Comparison of ENCODE assay signal across 15 cellular contexts in genomic region chr5:82777106-82777505, GRCh38.
DNase-seq lines count a peak whose midpoint lies in the region; ATAC-seq and TF ChIP-seq lines count a peak whose summit lies in the region.
"Had no signal": no experiment of that assay in that cellular context is flagged by ENCODE, and none has a peak within 500 bp of the region (broad histone marks: within the 10 kb centered on the region; RNA-seq: fewer than 3 reads in every experiment).

No MANE protein-coding gene starts in this region.

- H3K14ac ChIP-seq in mesenchymal stem cell (ENCODE audit: low read length in 2 of 2) = no peak overlapping the region

- no peak overlapping the region for H2BK12ac ChIP-seq in mesenchymal stem cell (ENCODE audit: low read length in 2 of 2)

- H3K18ac ChIP-seq in mesenchymal stem cell (ENCODE audit: low read depth in 1 of 2, low read length in 2 of 2) = no peak overlapping the region

- H3K9me3 ChIP-seq in DND-41 (ENCODE audit: insufficient read depth, low read length, severe bottlenecking) (no peaks in the 10 kb centered on the region), mesenchymal stem cell (ENCODE audit: control insufficient read depth, low read length) (no peaks in the 10 kb centered on the region)
- H3K9me3 ChIP-seq in CD4-positive, alpha-beta T cell (ENCODE audit: control insufficient read depth, low read length) = no peaks in the 10 kb centered on the region
- H3K9me3 ChIP-seq: BLaER1 treated with 17β-estradiol and CSF1 and Interleukin-3, amounts not matched to agents 10 nM and 100 nM had no signal

- no peak overlapping the region for H4K91ac ChIP-seq in mesenchymal stem cell (ENCODE audit: low read length)

- H3K36me3 ChIP-seq in DND-41 (ENCODE audit: insufficient read depth, low read length) (no peaks in the 10 kb centered on the region), mesenchymal stem cell (ENCODE audit: control insufficient read depth in 1 of 2, insufficient read depth in 2 of 2, low read depth in 1 of 2, low read length in 2 of 2) (no peaks in the 10 kb centered on the region)
- H3K36me3 ChIP-seq: BLaER1 treated with 17β-estradiol and CSF1 and Interleukin-3, amounts not matched to agents 10 nM and 100 nM had no signal

- H2BK120ac ChIP-seq in mesenchymal stem cell (ENCODE audit: low read depth, low read length) = no peak overlapping the region

- 92% methylated on average over 1 of the region's 2 CpGs for WGBS in mesenchymal stem cell

- H3K27me3 ChIP-seq in DND-41 (ENCODE audit: insufficient read depth, low read length, poor library complexity) (no peaks in the 10 kb centered on the region), mesenchymal stem cell (ENCODE audit: control insufficient read depth in 1 of 2, insufficient read depth in 1 of 2, low read length in 2 of 2) (no peaks in the 10 kb centered on the region)
- H3K27me3 ChIP-seq in CD4-positive, alpha-beta T cell (ENCODE audit: control insufficient read depth, insufficient read depth, low read length) = no peaks in the 10 kb centered on the region
- H3K27me3 ChIP-seq: BLaER1 treated with 17β-estradiol and CSF1 and Interleukin-3, amounts not matched to agents 10 nM and 100 nM had no signal

- no peaks in the 10 kb centered on the region for H3K4me1 Mint-ChIP-seq in CD4-positive, alpha-beta T cell (ENCODE audit: low read depth)
- peaks cover 0 to 2% of the 10 kb centered on the region in 2 donors for H3K4me1 Mint-ChIP-seq in effector memory CD8-positive, alpha-beta T cell (ENCODE audit: low read depth in 2 of 2)
- H3K4me1 Mint-ChIP-seq: CD4-positive, CD25-positive, alpha-beta regulatory T cell had no signal

- H3K36me3 Mint-ChIP-seq in CD4-positive, alpha-beta T cell (ENCODE audit: low read depth) = no peaks in the 10 kb centered on the region
- no peaks in the 10 kb centered on the region for H3K36me3 Mint-ChIP-seq in effector memory CD8-positive, alpha-beta T cell (ENCODE audit: insufficient read depth)
- H3K36me3 Mint-ChIP-seq: CD4-positive, CD25-positive, alpha-beta regulatory T cell had no signal

- DNase-seq in DND-41 (peak; percentile 15), M059J (ENCODE audit: low read depth) (peak; percentile 44), astrocyte of the hippocampus (ENCODE audit: low read depth, low spot score) (peak; percentile 9), mesenchymal stem cell (no peak), NCI-H1436 treated with DMSO at 0.1 percent for 48 hours (lab: John Stamatoyannopoulos, UW) (no peak)
- no peak for DNase-seq in CD4-positive, alpha-beta T cell
- no peak for DNase-seq in effector memory CD8-positive, alpha-beta T cell
- DNase-seq: ACHN; Calu3; CD4-positive, CD25-positive, alpha-beta regulatory T cell; DMS79; EL; GM23248; IMR-90 had no signal

- H3K79me1 ChIP-seq in mesenchymal stem cell (replicated peaks; ENCODE audit: low read length, poor library complexity, severe bottlenecking) = no peaks in the 10 kb centered on the region

- H4K20me1 ChIP-seq in DND-41 (ENCODE audit: insufficient read depth, low read length) = no peaks in the 10 kb centered on the region
- H4K20me1 ChIP-seq: BLaER1 treated with 17β-estradiol and CSF1 and Interleukin-3, amounts not matched to agents 10 nM and 100 nM had no signal

- H3K23ac ChIP-seq in mesenchymal stem cell (ENCODE audit: low read length in 2 of 2) = no peak overlapping the region

- no peak overlapping the region for H4K8ac ChIP-seq in mesenchymal stem cell (ENCODE audit: low read length)

- H3K4me3 Mint-ChIP-seq in CD4-positive, alpha-beta T cell = no peak overlapping the region
- H3K4me3 Mint-ChIP-seq in effector memory CD8-positive, alpha-beta T cell = no peak overlapping the region
- H3K4me3 Mint-ChIP-seq: CD4-positive, CD25-positive, alpha-beta regulatory T cell had no signal

- no peaks in the 10 kb centered on the region for H3K27me3 Mint-ChIP-seq in CD4-positive, alpha-beta T cell
- H3K27me3 Mint-ChIP-seq in effector memory CD8-positive, alpha-beta T cell = peaks cover 0 to 10% of the 10 kb centered on the region in 2 donors
- H3K27me3 Mint-ChIP-seq: CD4-positive, CD25-positive, alpha-beta regulatory T cell had no signal

- H3K27ac ChIP-seq in DND-41 (ENCODE audit: low read length) (no peak overlapping the region), mesenchymal stem cell (ENCODE audit: low read length, poor library complexity, severe bottlenecking) (no peak overlapping the region)
- H3K27ac ChIP-seq in CD4-positive, alpha-beta T cell (ENCODE audit: low read depth, low read length) = no peak overlapping the region
- H3K27ac ChIP-seq: BLaER1 treated with 17β-estradiol and CSF1 and Interleukin-3, amounts not matched to agents 10 nM and 100 nM; GM23248 had no signal

- no peak overlapping the region for H3K9ac ChIP-seq in DND-41 (ENCODE audit: low read depth, low read length)
- H3K9ac ChIP-seq in mesenchymal stem cell (ENCODE audit: low read length) = no peak overlapping the region
- H3K9ac ChIP-seq: BLaER1 treated with 17β-estradiol and CSF1 and Interleukin-3, amounts not matched to agents 10 nM and 100 nM; GM23248 had no signal

- no peak overlapping the region for H2AK5ac ChIP-seq in mesenchymal stem cell (ENCODE audit: low read length, severe bottlenecking)

- no peak overlapping the region for H3K27ac Mint-ChIP-seq in CD4-positive, alpha-beta T cell
- no peak overlapping the region for H3K27ac Mint-ChIP-seq in effector memory CD8-positive, alpha-beta T cell
- H3K27ac Mint-ChIP-seq: CD4-positive, CD25-positive, alpha-beta regulatory T cell had no signal

- H3K79me2 ChIP-seq in DND-41 (ENCODE audit: insufficient read depth, low read length) = no peaks in the 10 kb centered on the region

- H3K4me2 ChIP-seq in DND-41 (ENCODE audit: insufficient read depth, low read length) (no peak overlapping the region), mesenchymal stem cell (ENCODE audit: low read length, poor library complexity, severe bottlenecking) (peak overlapping the region; percentile 27)
- H3K4me2 ChIP-seq: BLaER1 treated with 17β-estradiol and CSF1 and Interleukin-3, amounts not matched to agents 10 nM and 100 nM had no signal

- CTCF ChIA-PET in CD4-positive, alpha-beta T cell (lab: Charles Lee) = no interaction called here

- TF ChIP-seq CTCF in DND-41 (IDR thresholded peaks at IDR 0.05; ENCODE audit: borderline replicate concordance, extremely low read depth, low read length, poor library complexity, severe bottlenecking) = no peak
- no peak for TF ChIP-seq CTCF in CD4-positive, alpha-beta T cell (IDR thresholded peaks at IDR 0.05)

- H3K9me3 Mint-ChIP-seq in CD4-positive, alpha-beta T cell = no peaks in the 10 kb centered on the region
- H3K9me3 Mint-ChIP-seq in effector memory CD8-positive, alpha-beta T cell = no peaks in the 10 kb centered on the region

- POLR2A ChIA-PET in CD4-positive, alpha-beta T cell (lab: Charles Lee) = interaction anchor here (0.6 kb wide), 1 partner anchor 459 kb away, joined by 4 read pairs; no protein-coding TSS in a partner anchor

- no peak overlapping the region for H2BK5ac ChIP-seq in mesenchymal stem cell (ENCODE audit: low read depth, low read length, poor library complexity, severe bottlenecking)

- intact Hi-C loops in CD4-positive, alpha-beta T cell (cut with DNase I, micrococcal nuclease) = no loop called here

- H3K4me3 ChIP-seq in DND-41 (ENCODE audit: low read depth in 1 of 2, low read length in 2 of 2) (no peak overlapping the region), mesenchymal stem cell (ENCODE audit: insufficient read depth in 1 of 2, low read depth in 1 of 2, low read length in 2 of 2) (no peak overlapping the region)
- H3K4me3 ChIP-seq: BLaER1 treated with 17β-estradiol and CSF1 and Interleukin-3, amounts not matched to agents 10 nM and 100 nM; GM23248 had no signal

- H3K4me1 ChIP-seq in DND-41 (ENCODE audit: insufficient read depth, low read length) = peaks cover 18% of the 10 kb centered on the region
- H3K4me1 ChIP-seq in mesenchymal stem cell (ENCODE audit: control insufficient read depth, insufficient read depth, low read depth, low read length) = peaks cover 4% of the 10 kb centered on the region
- H3K4me1 ChIP-seq: BLaER1 treated with 17β-estradiol and CSF1 and Interleukin-3, amounts not matched to agents 10 nM and 100 nM had no signal

- peak; percentile 70 for ATAC-seq in DND-41 (ENCODE audit: insufficient read depth, low read depth)
- ATAC-seq in CD4-positive, alpha-beta T cell (ENCODE audit: poor library complexity) = no peak
- ATAC-seq in effector memory CD8-positive, alpha-beta T cell (replicated peaks) = no peak

- H2AFZ ChIP-seq in DND-41 (ENCODE audit: low read depth, low read length) (no peak overlapping the region), mesenchymal stem cell (ENCODE audit: low read depth, low read length) (no peak overlapping the region)
- H2AFZ ChIP-seq: GM23248 had no signal

- H3K4ac ChIP-seq in mesenchymal stem cell (ENCODE audit: low read depth in 1 of 2, low read length in 2 of 2) = no peak overlapping the region

- no peak overlapping the region for H2BK15ac ChIP-seq in mesenchymal stem cell (ENCODE audit: low read depth, poor library complexity, severe bottlenecking)

Comparison
In these comparisons a context has a peak if more than half of its experiments do, and no peak if none do; other contexts are left out.
1. DNase-seq: peak in DND-41 (single experiment), M059J (single experiment) and astrocyte of the hippocampus (single experiment); none in mesenchymal stem cell (single experiment), NCI-H1436 treated with DMSO at 0.1 percent for 48 hours (single experiment), CD4-positive, alpha-beta T cell (0 of 10) and effector memory CD8-positive, alpha-beta T cell (0 of 3).